Comparison of ENCODE assay signal across 8 cellular contexts in genomic region chr19:5968431-5969373, GRCh38. TPM values are rescaled to one million over a fixed set of nuclear protein-coding genes. Genes with fewer than 3 reads are reported as not detected.
DNase-seq lines count a peak whose midpoint lies in the region; ATAC-seq and TF ChIP-seq lines count a peak whose summit lies in the region.

No MANE protein-coding gene starts in this region.

- no peak for TF ChIP-seq POLR2A in testis (IDR thresholded peaks at IDR 0.05)

- no peak overlapping the region for H3K4me3 Mint-ChIP-seq in T-helper 2 cell treated with Interferon-gamma antibody and Interleukin-4, amounts not matched to agents 5 μg/mL and 100 μg/mL, for 36 hours
- peak overlapping the region; percentile 2 for H3K4me3 Mint-ChIP-seq in activated naive CD8-positive, alpha-beta T cell treated with anti-CD3 and anti-CD28 coated beads, Interleukin-2, amount 50 U/mL, for 24 hours

- H3K36me3 ChIP-seq in testis (ENCODE audit: low read depth, missing control alignments), result no peaks in the 10 kb centered on the region

- WGBS in testis, 2 donors, result 48 to 73% methylated on average over 16 to 18 of the region's 18 CpGs

- no peaks in the 10 kb centered on the region for H3K27me3 ChIP-seq in testis

- in situ Hi-C loops in GM13977 (cut with MboI; ENCODE audit: low pct_unique_long_range_greater_than_20kb, low sequenced_read_pairs, unreplicated experiment), result no loop called here

- no peaks in the 10 kb centered on the region for H3K9me3 Mint-ChIP-seq in T-helper 2 cell treated with Interferon-gamma antibody and Interleukin-4, amounts not matched to agents 5 μg/mL and 100 μg/mL, for 36 hours
- no peaks in the 10 kb centered on the region for H3K9me3 Mint-ChIP-seq in activated naive CD8-positive, alpha-beta T cell treated with anti-CD3 and anti-CD28 coated beads, Interleukin-2, amount 50 U/mL, for 24 hours

- H3K9me3 ChIP-seq in testis, result no peaks in the 10 kb centered on the region

- H3K27ac ChIP-seq in testis, result peak overlapping the region; percentile 70 to 76

- intact Hi-C loops in testis (cut with DNase I; ENCODE audit: low total_unique reads), result no loop called here

- no peak for ATAC-seq in activated naive CD8-positive, alpha-beta T cell treated with anti-CD3 and anti-CD28 coated beads, Interleukin-2, amount 50 U/mL, for 24 hours
- ATAC-seq in left lobe of liver, result peak; percentile 41

- H3K36me3 Mint-ChIP-seq in T-helper 2 cell treated with Interferon-gamma antibody and Interleukin-4, amounts not matched to agents 5 μg/mL and 100 μg/mL, for 36 hours (ENCODE audit: low read depth), result peaks cover 18% of the 10 kb centered on the region
- peaks cover 30% of the 10 kb centered on the region for H3K36me3 Mint-ChIP-seq in activated naive CD8-positive, alpha-beta T cell treated with anti-CD3 and anti-CD28 coated beads, Interleukin-2, amount 50 U/mL, for 24 hours (ENCODE audit: low read depth)

- no peak for DNase-seq in T-helper 2 cell treated with Interferon-gamma antibody and Interleukin-4, amounts not matched to agents 5 μg/mL and 100 μg/mL, for 36 hours (ENCODE audit: low spot score)
- DNase-seq in T-helper 2 cell, result no peak
- DNase-seq in activated naive CD8-positive, alpha-beta T cell treated with anti-CD3 and anti-CD28 coated beads, Interleukin-2, amount 50 U/mL, for 24 hours, result no peak
- DNase-seq in left lobe of liver (ENCODE audit: low spot score), result no peak
- no peak for DNase-seq in testis
- DNase-seq in GM13977 (ENCODE audit: low spot score), result no peak
- no peak for DNase-seq in HCEC 1CT
- no peak for DNase-seq in ureter (ENCODE audit: low spot score)

- H3K4me3 ChIP-seq in testis, result no peak overlapping the region

- peaks cover 35% of the 10 kb centered on the region for H3K4me1 Mint-ChIP-seq in T-helper 2 cell treated with Interferon-gamma antibody and Interleukin-4, amounts not matched to agents 5 μg/mL and 100 μg/mL, for 36 hours (ENCODE audit: low read depth)
- peaks cover 86% of the 10 kb centered on the region for H3K4me1 Mint-ChIP-seq in activated naive CD8-positive, alpha-beta T cell treated with anti-CD3 and anti-CD28 coated beads, Interleukin-2, amount 50 U/mL, for 24 hours

- H3K4me1 ChIP-seq in testis, result peaks cover 21% of the 10 kb centered on the region

- peak overlapping the region; percentile 71 for H3K27ac Mint-ChIP-seq in T-helper 2 cell treated with Interferon-gamma antibody and Interleukin-4, amounts not matched to agents 5 μg/mL and 100 μg/mL, for 36 hours
- H3K27ac Mint-ChIP-seq in activated naive CD8-positive, alpha-beta T cell treated with anti-CD3 and anti-CD28 coated beads, Interleukin-2, amount 50 U/mL, for 24 hours, result peak overlapping the region; percentile 70

- no peak for TF ChIP-seq CTCF in testis (IDR thresholded peaks at IDR 0.05)
- no peak for TF ChIP-seq CTCF in GM13977 (IDR thresholded peaks at IDR 0.05; ENCODE audit: extremely low read depth, insufficient read depth, missing control alignments)

- H3K27me3 Mint-ChIP-seq in T-helper 2 cell treated with Interferon-gamma antibody and Interleukin-4, amounts not matched to agents 5 μg/mL and 100 μg/mL, for 36 hours (ENCODE audit: low read depth), result no peaks in the 10 kb centered on the region
- no peaks in the 10 kb centered on the region for H3K27me3 Mint-ChIP-seq in activated naive CD8-positive, alpha-beta T cell treated with anti-CD3 and anti-CD28 coated beads, Interleukin-2, amount 50 U/mL, for 24 hours

RNA-seq across cellular contexts. Expression of gene RANBP3, which starts 9.2 kb away (rescaled TPM):
- total RNA-seq in left lobe of liver, result 22.8 TPM
- total RNA-seq in testis, result 100 to 1,000 TPM; 145 to 148 TPM
- polyA plus RNA-seq in testis (ENCODE audit: insufficient read depth, low read depth, low replicate concordance), result 142 TPM
- total RNA-seq in ureter, result 94.3 TPM

RNA-seq across cellular contexts. Expression of gene CAPS, which starts 54.6 kb away (rescaled TPM):
- total RNA-seq in left lobe of liver (11.5 TPM), testis (10 to 100 TPM in 1 of 2 donors, 1 to 10 TPM in 1; 9.4 to 13.9 TPM), ureter (181 TPM)
- polyA plus RNA-seq in testis (ENCODE audit: insufficient read depth, low read depth, low replicate concordance), result 20.9 TPM

Comparison
In these comparisons a context has a peak if more than half of its experiments do, and no peak if none do; other contexts are left out.
1. RNA of gene CAPS, which starts 54.6 kb away (total RNA-seq): 181 TPM in ureter (single experiment); 9.4 to 13.9 TPM in testis and 11.5 TPM in left lobe of liver (single experiment); every median in the first group is over 10 times any median in the second.